In the genomic region with DNA sequence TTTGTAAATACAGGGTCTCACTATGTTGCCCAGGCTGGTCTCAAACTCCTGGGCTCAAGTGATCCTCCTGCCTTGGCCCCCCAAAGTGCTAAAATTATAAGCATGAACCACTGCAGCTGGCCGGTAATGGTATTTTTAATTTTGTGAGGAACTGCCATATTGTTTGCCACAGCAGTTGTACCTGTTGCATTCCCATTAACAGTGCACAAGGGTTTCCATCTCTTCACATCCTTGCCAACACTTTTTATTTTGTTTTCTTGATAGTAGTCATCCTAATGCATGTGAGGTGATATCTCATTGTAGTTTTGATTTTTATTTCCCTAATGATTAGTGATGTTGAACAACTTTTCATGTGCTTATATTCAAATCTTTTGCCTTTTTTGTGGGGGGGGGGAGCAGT, we compare ENCODE assay signal across 8 cellular contexts. TPM values are rescaled to one million over a fixed set of nuclear protein-coding genes. Genes with fewer than 3 reads are reported as not detected.
"Had no signal": no experiment of that assay in that cellular context is flagged by ENCODE, and none has a peak within 500 bp of the region (broad histone marks: within the 10 kb centered on the region; RNA-seq: fewer than 3 reads in every experiment).

No MANE protein-coding gene starts in this region.

- DNase-seq: GDM1, GF-D8 had no signal

- FAIRE-seq: G401.6, GM12878, GM12892, GM18507, GM19239 had no signal

- ATAC-seq: GM12878 had no signal

- H3K4me3 ChIP-seq: GM12878 had no signal

RNA-seq across cellular contexts. Expression of a gene that starts 13.5 kb away (rescaled TPM):
- total RNA-seq: GM12878 had no signal
- polyA plus RNA-seq: GM12878 had no signal

RNA-seq across cellular contexts. Expression of a gene that starts 41.5 kb away (rescaled TPM):
- total RNA-seq: G401, GM12878 had no signal
